In the genomic region with DNA sequence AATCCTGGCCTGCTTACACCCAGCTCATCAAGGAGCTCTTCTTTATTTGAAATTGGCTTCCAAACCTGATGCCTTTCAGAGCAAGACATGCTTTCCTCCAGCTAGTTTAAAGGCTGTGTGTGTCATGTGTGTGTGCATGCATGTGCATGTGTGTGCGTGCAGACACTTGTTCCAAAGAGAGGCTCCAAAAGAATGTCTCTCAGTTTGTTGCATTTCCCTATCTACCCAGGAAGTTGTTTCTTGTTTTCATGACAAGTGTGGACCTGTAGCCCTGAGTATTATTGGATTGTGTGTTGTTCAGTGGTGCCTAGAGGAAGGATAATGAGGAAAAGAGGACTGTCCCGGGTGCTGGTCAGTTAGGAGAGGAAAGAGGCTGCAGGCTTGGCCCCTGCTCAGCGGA, we compare ENCODE assay signal across 18 cellular contexts.
DNase-seq lines count a peak whose midpoint lies in the region; ATAC-seq and TF ChIP-seq lines count a peak whose summit lies in the region.
"Had no signal": no experiment of that assay in that cellular context is flagged by ENCODE, and none has a peak within 500 bp of the region (broad histone marks: within the 10 kb centered on the region; RNA-seq: fewer than 3 reads in every experiment).

No MANE protein-coding gene starts in this region.

- no CpG with 5 or more reads among the region's 3 CpGs for WGBS in H9 (ENCODE audit: extremely low coverage, insufficient read length, low lambda C conversion rate)
- 45 to 55% methylated on average over 3 of the region's 3 CpGs for WGBS in esophagus squamous epithelium, 2 donors
- WGBS in prostate gland: 71% methylated on average over 3 of the region's 3 CpGs

- H3K36me3 ChIP-seq in RWPE2 (ENCODE audit: low read depth) (peaks cover 38% of the 10 kb centered on the region), esophagus squamous epithelium (no peaks in the 10 kb centered on the region), prostate gland (no peaks in the 10 kb centered on the region)

- no peaks in the 10 kb centered on the region for H3K27me3 Mint-ChIP-seq in H9 (ENCODE audit: low read depth)

- H3K79me1 ChIP-seq in H9 (ENCODE audit: insufficient read depth, low read depth, low read length, poor library complexity, severe bottlenecking): no peaks in the 10 kb centered on the region

- no peaks in the 10 kb centered on the region for H3K9me3 Mint-ChIP-seq in H9

- TF ChIP-seq POLR2A in esophagus squamous epithelium (IDR thresholded peaks at IDR 0.05) (no peak), prostate gland (IDR thresholded peaks at IDR 0.05) (no peak)

- no peak overlapping the region for H2BK15ac ChIP-seq in H9 (ENCODE audit: low read depth, low read length)

- no peak overlapping the region for H3K18ac ChIP-seq in H9 (ENCODE audit: insufficient read length, low read depth, low read length)

- no peak overlapping the region for H3K4me3 Mint-ChIP-seq in H9

- H3K27me3 ChIP-seq in H9 (ENCODE audit: insufficient read depth, low read length) (no peaks in the 10 kb centered on the region), RWPE2 (ENCODE audit: insufficient read depth, poor library complexity, severe bottlenecking) (no peaks in the 10 kb centered on the region), esophagus squamous epithelium (no peaks in the 10 kb centered on the region), prostate gland (replicated peaks; ENCODE audit: insufficient read depth) (no peaks in the 10 kb centered on the region)

- no peaks in the 10 kb centered on the region; a peak in 1 of 7 replicates for H3K36me3 Mint-ChIP-seq in H9 (ENCODE audit: insufficient read depth in 1 of 3, low read depth in 3 of 3)

- H3K4me3 ChIP-seq in RWPE2 (ENCODE audit: severe bottlenecking) (no peak overlapping the region), esophagus squamous epithelium (no peak overlapping the region), prostate gland (no peak overlapping the region)
- H3K4me3 ChIP-seq: K562 had no signal

- no peak overlapping the region for H4K8ac ChIP-seq in H9 (replicated peaks; ENCODE audit: insufficient read length, low read depth, low read length)

- peaks cover 16 to 17% of the 10 kb centered on the region in 2 experiments for H3K4me1 Mint-ChIP-seq in H9

- H3K27ac ChIP-seq in H9 (ENCODE audit: insufficient read length, low read depth, low read length): no peak overlapping the region
- H3K27ac ChIP-seq in RWPE2 (ENCODE audit: poor library complexity, severe bottlenecking): peak overlapping the region; percentile 45
- peak overlapping the region; percentile 19 to 69 (median 32) for H3K27ac ChIP-seq in esophagus squamous epithelium
- H3K27ac ChIP-seq in prostate gland: no peak overlapping the region
- H3K27ac ChIP-seq: C4-2B had no signal

- no peak overlapping the region for H2BK120ac ChIP-seq in H9 (ENCODE audit: low read depth, low read length, poor library complexity, severe bottlenecking)

- no peak overlapping the region for H2BK20ac ChIP-seq in H9 (ENCODE audit: low read depth, low read length, poor library complexity, severe bottlenecking)

- no peak overlapping the region for H2BK5ac ChIP-seq in H9 (ENCODE audit: insufficient read length, low read length)

- H2BK12ac ChIP-seq in H9 (ENCODE audit: insufficient read length, low read depth, low read length): no peak overlapping the region

- H3K9ac ChIP-seq in H9 (ENCODE audit: extremely low read depth, insufficient read length, low read length): no peak overlapping the region

- H2AFZ ChIP-seq in H9 (ENCODE audit: low read length): no peak overlapping the region

- peak overlapping the region in 2 of 3 experiments; percentile 7 to 30; a peak in 1 of 7 replicates for H3K27ac Mint-ChIP-seq in H9

- no peak for DNase-seq in H9
- no peak for DNase-seq in RWPE2 (ENCODE audit: low spot score)
- DNase-seq in esophagus squamous epithelium (lab: John Stamatoyannopoulos, UW): peak; percentile 1
- DNase-seq in prostate gland (ENCODE audit: low spot score): peak; percentile 26
- no peak for DNase-seq in NCI-H1048 (lab: John Stamatoyannopoulos, UW)
- DNase-seq in epidermal melanocyte (ENCODE audit: insufficient read length, low spot score): no peak
- DNase-seq: GDM1; H7; MM.1S; NCI-H1092; NCI-H1436 treated with DMSO at 0.1 percent for 48 hours; NCI-H1930; NCI-H748 treated with DMSO at 0.1 percent for 48 hours; NK-92 treated with Interleukin-12 subunit alpha and Interleukin-12 subunit beta, amount 100 ng/mL, for 24 hours; T-helper 1 cell had no signal

- H3K4ac ChIP-seq in H9 (ENCODE audit: low read depth, low read length): no peak overlapping the region

- TF ChIP-seq CTCF in H9 (conservative IDR thresholded peaks at IDR 0.05) (no peak), RWPE2 (IDR thresholded peaks at IDR 0.05; ENCODE audit: poor library complexity, severe bottlenecking) (no peak), esophagus squamous epithelium (IDR thresholded peaks at IDR 0.05) (no peak), prostate gland (IDR thresholded peaks at IDR 0.05) (no peak)

- no peak overlapping the region for H4K91ac ChIP-seq in H9 (ENCODE audit: insufficient read length, low read depth, low read length)

- no peak overlapping the region for H2AK5ac ChIP-seq in H9 (ENCODE audit: insufficient read length, low read length)

- no peak overlapping the region for H4K5ac ChIP-seq in H9 (ENCODE audit: insufficient read length, low read depth, low read length)

- no peak overlapping the region for H3K14ac ChIP-seq in H9 (ENCODE audit: insufficient read depth, low read length)

- no peak overlapping the region for H3T11ph ChIP-seq in H9 (ENCODE audit: low read length)

- H3K23me2 ChIP-seq in H9 (ENCODE audit: insufficient read length, low read depth, low read length, poor library complexity, severe bottlenecking): no peaks in the 10 kb centered on the region

- no peak overlapping the region for H3K56ac ChIP-seq in H9 (ENCODE audit: insufficient read length, low read depth, low read length)

- H3K9me3 ChIP-seq in H9 (ENCODE audit: control insufficient read depth, low read depth, low read length): no peaks in the 10 kb centered on the region
- H3K9me3 ChIP-seq in RWPE2 (ENCODE audit: severe bottlenecking): no peaks in the 10 kb centered on the region
- H3K9me3 ChIP-seq in esophagus squamous epithelium: no peaks in the 10 kb centered on the region
- no peaks in the 10 kb centered on the region for H3K9me3 ChIP-seq in prostate gland

- intact Hi-C loops in esophagus squamous epithelium (cut with DNase I) (no loop called here), prostate gland (cut with DNase I) (no loop called here)

- H4K20me1 ChIP-seq in H9 (ENCODE audit: control insufficient read depth, insufficient read depth, insufficient read length): no peaks in the 10 kb centered on the region

- ATAC-seq in RWPE2 (ENCODE audit: low read depth): peak; percentile 70
- ATAC-seq in activated CD4-positive, CD25-positive, alpha-beta regulatory T cell treated with anti-CD3 and anti-CD28 coated beads, Interleukin-2, amount 50 U/mL, for 24 hours: no peak
- ATAC-seq: K562 had no signal

- H3K4me2 ChIP-seq in H9 (ENCODE audit: insufficient read depth, insufficient read length, low read length): no peak overlapping the region

- H3K79me2 ChIP-seq in H9 (ENCODE audit: insufficient read depth, low read length): no peaks in the 10 kb centered on the region

- H3K4me1 ChIP-seq in H9 (ENCODE audit: insufficient read depth, low read length) (no peaks in the 10 kb centered on the region), RWPE2 (ENCODE audit: insufficient read depth, poor library complexity, severe bottlenecking) (peaks cover 30% of the 10 kb centered on the region), esophagus squamous epithelium (peaks cover 12 to 58% (median 36%) of the 10 kb centered on the region in 3 donors), prostate gland (replicated peaks) (no peaks in the 10 kb centered on the region)

- no peak overlapping the region for H3K23ac ChIP-seq in H9 (ENCODE audit: insufficient read length, low read depth, low read length)

Comparison
In these comparisons a context has a peak if more than half of its experiments do, and no peak if none do; other contexts are left out.
1. DNase-seq: peak in esophagus squamous epithelium (single experiment) and prostate gland (single experiment); none in H9 (single experiment), RWPE2 (single experiment), NCI-H1048 (single experiment) and epidermal melanocyte (single experiment).
2. H3K27ac ChIP-seq: peak in RWPE2 (single experiment) and esophagus squamous epithelium (4 of 4); none in H9 (single experiment) and prostate gland (0 of 2).